3 cellular contexts compared by ENCODE assay signal in genomic region chr5:117138523-117138922, GRCh38.
TF ChIP-seq lines count a peak whose summit lies in the region.

No MANE protein-coding gene starts in this region.

TF ChIP-seq in HEK293, 187 proteins besides CTCF, POLR2A, EP300 and RAD21:
- TF ChIP-seq ATF2 (tag by site-specific recombination; IDR thresholded peaks at IDR 0.05; ENCODE audit: low read depth) (peak; percentile 71; the same call in 1 of the 2 replicates), ZNF37A (tag by site-specific recombination; IDR thresholded peaks at IDR 0.05) (no peak)

TF ChIP-seq in K562, 482 proteins besides CTCF, POLR2A, EP300 and RAD21:
- TF ChIP-seq CEBPG (CRISPR knock-in tag; IDR thresholded peaks at IDR 0.05): no peak
- peak; percentile 29 to 94; a peak in 2 of 4 replicates for TF ChIP-seq CEBPG (tag; conservative IDR thresholded peaks at IDR 0.05 in 1 of 2, IDR thresholded peaks at IDR 0.05 in 1 of 2)
- TF ChIP-seq ETS2 (tag; IDR thresholded peaks at IDR 0.05; ENCODE audit: borderline replicate concordance, poor library complexity, severe bottlenecking): no peak
- peak; percentile 85 for TF ChIP-seq CEBPB (tag; IDR thresholded peaks at IDR 0.05)
- TF ChIP-seq, protein P1, sequence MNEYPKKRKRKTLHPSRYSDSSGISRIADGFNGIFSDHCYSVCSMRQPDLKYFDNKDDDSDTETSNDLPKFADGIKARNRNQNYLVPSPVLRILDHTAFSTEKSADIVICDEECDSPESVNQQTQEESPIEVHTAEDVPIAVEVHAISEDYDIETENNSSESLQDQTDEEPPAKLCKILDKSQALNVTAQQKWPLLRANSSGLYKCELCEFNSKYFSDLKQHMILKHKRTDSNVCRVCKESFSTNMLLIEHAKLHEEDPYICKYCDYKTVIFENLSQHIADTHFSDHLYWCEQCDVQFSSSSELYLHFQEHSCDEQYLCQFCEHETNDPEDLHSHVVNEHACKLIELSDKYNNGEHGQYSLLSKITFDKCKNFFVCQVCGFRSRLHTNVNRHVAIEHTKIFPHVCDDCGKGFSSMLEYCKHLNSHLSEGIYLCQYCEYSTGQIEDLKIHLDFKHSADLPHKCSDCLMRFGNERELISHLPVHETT (CRISPR knock-in tag; conservative IDR thresholded peaks at IDR 0.05 in 1 of 2, IDR thresholded peaks at IDR 0.05 in 1 of 2): no peak
- TF ChIP-seq PTTG1 (tag; IDR thresholded peaks at IDR 0.05; ENCODE audit: low read depth): no peak
TF ChIP-seq in K562: peak in this region for 2.

TF ChIP-seq in SK-N-SH, 30 proteins besides CTCF, POLR2A, EP300 and RAD21:
- TF ChIP-seq TEAD4 (IDR thresholded peaks at IDR 0.05; ENCODE audit: borderline replicate concordance, insufficient read depth) (no peak), REST (IDR thresholded peaks at IDR 0.05; ENCODE audit: low read depth, low read length) (no peak), SMC3 (IDR thresholded peaks at IDR 0.05; ENCODE audit: low read depth, low read length) (no peak), EZH2phosphoT487 (IDR thresholded peaks at IDR 0.05; ENCODE audit: borderline replicate concordance, low read depth) (no peak), CHD2 (IDR thresholded peaks at IDR 0.05; ENCODE audit: low read length, partially characterized antibody) (no peak), FOXJ3 (CRISPR knock-in tag; IDR thresholded peaks at IDR 0.05) (no peak), RFX5 (IDR thresholded peaks at IDR 0.05; ENCODE audit: low read length) (no peak), NFIC (IDR thresholded peaks at IDR 0.05; ENCODE audit: borderline replicate concordance) (no peak), MXI1 (IDR thresholded peaks at IDR 0.05; ENCODE audit: low read depth, low read length) (no peak), RXRA (IDR thresholded peaks at IDR 0.05; ENCODE audit: borderline replicate concordance, low read depth) (no peak)
